In the genomic region with DNA sequence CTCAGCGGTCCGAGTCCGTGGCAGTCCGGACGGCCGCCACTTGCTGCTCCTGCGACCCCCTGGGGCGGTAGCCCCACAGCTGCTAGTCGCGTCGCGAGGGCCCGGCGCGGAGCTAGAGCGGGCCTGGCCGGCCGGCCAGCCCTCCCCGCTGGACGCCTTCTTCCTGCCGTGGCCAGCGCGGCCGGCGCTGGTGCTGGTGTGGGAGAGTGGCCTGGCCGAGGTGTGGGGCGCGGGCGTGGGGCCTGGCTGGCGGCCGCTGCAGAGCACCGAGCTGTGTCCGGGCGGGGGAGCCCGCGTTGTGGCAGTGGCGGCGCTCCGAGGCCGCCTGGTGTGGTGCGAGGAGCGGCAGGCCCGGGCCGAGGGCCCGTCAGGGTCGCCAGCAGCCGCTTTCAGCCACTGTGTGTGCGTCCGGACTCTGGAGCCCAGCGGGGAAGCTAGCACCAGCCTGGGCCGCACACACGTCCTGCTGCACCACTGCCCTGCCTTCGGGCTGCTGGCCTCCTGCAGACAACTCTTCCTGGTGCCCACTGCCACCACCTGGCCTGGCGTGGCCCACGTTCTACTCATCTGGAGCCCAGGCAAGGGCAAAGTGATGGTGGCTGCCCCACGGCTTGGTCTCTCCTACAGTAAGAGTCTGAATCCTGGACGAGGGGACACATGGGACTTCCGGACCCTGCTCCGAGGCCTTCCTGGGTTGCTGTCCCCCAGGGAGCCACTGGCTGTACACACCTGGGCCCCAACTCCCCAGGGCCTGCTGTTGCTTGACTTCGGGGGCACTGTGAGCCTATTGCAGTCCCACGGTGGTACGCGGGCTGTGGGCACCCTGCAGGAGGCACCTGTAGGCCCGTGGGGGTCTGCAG, we compare ENCODE assay signal across 8 cellular contexts.
DNase-seq lines count a peak whose midpoint lies in the region; ATAC-seq and TF ChIP-seq lines count a peak whose summit lies in the region.

No MANE protein-coding gene starts in this region.

- DNase-seq in DMS53 (lab: John Stamatoyannopoulos, UW) = peak; percentile 70
- DNase-seq in activated CD4-positive, alpha-beta T cell treated with anti-CD3 and anti-CD28 coated beads, Interleukin-2, amount 50 U/mL, for 48 hours = peak; percentile 24 to 33
- DNase-seq in erythroblast (lab: John Stamatoyannopoulos, UW) = peak; percentile 67 to 75
- no peak for DNase-seq in NOMO-1 treated with dmso at 0.1 percent for 144 hours (lab: John Stamatoyannopoulos, UW; ENCODE audit: unreplicated experiment)
- DNase-seq in amniotic stem cell (lab: John Stamatoyannopoulos, UW) = no peak

- peak; percentile 62 for TF ChIP-seq POLR2A in erythroblast (IDR thresholded peaks at IDR 0.05; ENCODE audit: low read length)

- ATAC-seq in GM19463 (IDR thresholded peaks at IDR 0.05; ENCODE audit: unreplicated experiment) (peak; percentile 23), HG03565 (IDR thresholded peaks at IDR 0.05; ENCODE audit: unreplicated experiment) (peak; percentile 17)

- no peaks in the 10 kb centered on the region for H3K27me3 ChIP-seq in muscle layer of duodenum (ENCODE audit: low read depth, low read length)

- no peaks in the 10 kb centered on the region for H3K9me3 ChIP-seq in muscle layer of duodenum (ENCODE audit: control insufficient read depth in 1 of 2, low read length in 2 of 2)

- H3K36me3 ChIP-seq in muscle layer of duodenum (ENCODE audit: control insufficient read depth in 1 of 2, insufficient read depth in 2 of 2, low read length in 2 of 2) = peaks cover 0 to 4% of the 10 kb centered on the region in 2 donors

- peak overlapping the region; percentile 65 to 97 for H3K4me3 ChIP-seq in muscle layer of duodenum (ENCODE audit: low read depth in 1 of 2, low read length in 2 of 2)

- H3K27ac ChIP-seq in muscle layer of duodenum (ENCODE audit: low read length) = peak overlapping the region; percentile 60

- peaks cover 10 to 21% of the 10 kb centered on the region in 2 donors for H3K4me1 ChIP-seq in muscle layer of duodenum (ENCODE audit: control insufficient read depth in 1 of 2, insufficient read depth in 2 of 2, low read length in 2 of 2)

Comparison
In these comparisons a context has a peak if more than half of its experiments do, and no peak if none do; other contexts are left out.
1. DNase-seq: peak in DMS53 (single experiment), activated CD4-positive, alpha-beta T cell treated with anti-CD3 and anti-CD28 coated beads, Interleukin-2, amount 50 U/mL, for 48 hours (2 of 2) and erythroblast (2 of 2); none in NOMO-1 treated with dmso at 0.1 percent for 144 hours (single experiment) and amniotic stem cell (single experiment).